ENCODE assay signal across 10 cellular contexts in the genomic region with DNA sequence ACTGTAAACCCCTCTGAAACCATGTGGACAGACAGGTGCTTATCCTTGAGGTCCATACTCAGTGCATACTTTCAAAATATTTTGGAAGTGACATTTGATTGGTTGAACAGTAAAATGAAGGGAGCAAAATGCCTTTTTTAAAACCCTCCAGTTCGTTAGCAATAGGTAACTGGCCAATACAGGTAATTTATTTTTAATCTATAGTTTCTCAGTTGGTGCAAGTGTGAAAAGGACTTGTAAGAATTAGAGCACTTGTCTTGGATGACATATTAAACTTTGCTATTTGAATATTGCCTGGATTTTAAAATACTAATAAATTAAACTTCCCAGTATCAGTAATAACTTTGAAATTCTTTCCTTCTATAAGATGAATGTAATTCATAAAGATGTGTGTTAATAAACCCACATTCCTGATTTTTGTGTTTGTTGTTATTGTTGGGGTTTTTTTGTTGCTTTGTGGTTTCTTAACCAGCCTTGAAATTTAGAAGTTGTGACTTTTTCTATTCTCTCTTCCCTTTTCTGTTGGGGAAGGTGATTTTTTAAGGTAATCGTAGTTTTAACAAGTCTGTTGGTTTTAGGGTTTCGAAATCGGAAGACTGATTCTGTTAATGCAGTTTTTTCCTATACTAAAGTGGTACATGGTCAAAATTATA.
DNase-seq lines count a peak whose midpoint lies in the region; ATAC-seq and TF ChIP-seq lines count a peak whose summit lies in the region.
"Had no signal": no experiment of that assay in that cellular context is flagged by ENCODE, and none has a peak within 500 bp of the region (broad histone marks: within the 10 kb centered on the region; RNA-seq: fewer than 3 reads in every experiment).

No MANE protein-coding gene starts in this region.

- H3K27ac Mint-ChIP-seq in mesothelial cell of epicardium, result peak overlapping the region; percentile 67
- H3K27ac Mint-ChIP-seq: activated naive CD8-positive, alpha-beta T cell treated with anti-CD3 and anti-CD28 coated beads, Interleukin-2, amount 50 U/mL, for 24 hours had no signal

- H3K27me3 Mint-ChIP-seq in mesothelial cell of epicardium (ENCODE audit: low read depth), result no peaks in the 10 kb centered on the region
- H3K27me3 Mint-ChIP-seq: activated naive CD8-positive, alpha-beta T cell treated with anti-CD3 and anti-CD28 coated beads, Interleukin-2, amount 50 U/mL, for 24 hours had no signal

- DNase-seq in mesothelial cell of epicardium (ENCODE audit: low spot score in 2 of 2, unreplicated experiment in 2 of 2), result no peak
- no peak for DNase-seq in cerebellar nuclear complex (lab: John Stamatoyannopoulos, UW)
- DNase-seq in SIG-M5 (lab: John Stamatoyannopoulos, UW), result no peak
- DNase-seq: activated CD8-positive, alpha-beta memory T cell treated with anti-CD3 and anti-CD28 coated beads, Interleukin-2, amount 50 U/mL, for 4 hours; activated naive CD8-positive, alpha-beta T cell treated with anti-CD3 and anti-CD28 coated beads, Interleukin-2, amount 50 U/mL, for 24 hours; right cardiac atrium had no signal

- H3K36me3 Mint-ChIP-seq in mesothelial cell of epicardium, result peaks cover 47% of the 10 kb centered on the region

- no peaks in the 10 kb centered on the region for H3K9me3 Mint-ChIP-seq in mesothelial cell of epicardium
- H3K9me3 Mint-ChIP-seq: activated naive CD8-positive, alpha-beta T cell treated with anti-CD3 and anti-CD28 coated beads, Interleukin-2, amount 50 U/mL, for 24 hours had no signal

- H3K4me3 Mint-ChIP-seq in mesothelial cell of epicardium, result no peak overlapping the region
- H3K4me3 Mint-ChIP-seq: activated naive CD8-positive, alpha-beta T cell treated with anti-CD3 and anti-CD28 coated beads, Interleukin-2, amount 50 U/mL, for 24 hours had no signal

- ATAC-seq in GM18909 (IDR thresholded peaks at IDR 0.05; ENCODE audit: poor library complexity, unreplicated experiment) (peak; percentile 71), GM21576 (IDR thresholded peaks at IDR 0.05; ENCODE audit: unreplicated experiment) (peak; percentile 61), HG03135 (IDR thresholded peaks at IDR 0.05; ENCODE audit: unreplicated experiment) (peak; percentile 67)
- ATAC-seq in activated CD4-positive, CD25-positive, alpha-beta regulatory T cell treated with anti-CD3 and anti-CD28 coated beads, Interleukin-2, amount 50 U/mL, for 24 hours, result no peak
- ATAC-seq: activated naive CD8-positive, alpha-beta T cell treated with anti-CD3 and anti-CD28 coated beads, Interleukin-2, amount 50 U/mL, for 24 hours; right cardiac atrium had no signal

- no peak for TF ChIP-seq CTCF in mesothelial cell of epicardium (IDR thresholded peaks at IDR 0.05; ENCODE audit: unreplicated experiment)

- no peaks in the 10 kb centered on the region for H3K4me1 Mint-ChIP-seq in mesothelial cell of epicardium

Comparison
In these comparisons a context has a peak if more than half of its experiments do, and no peak if none do; other contexts are left out.
1. ATAC-seq: peak in GM18909 (single experiment), GM21576 (single experiment) and HG03135 (single experiment); none in activated CD4-positive, CD25-positive, alpha-beta regulatory T cell treated with anti-CD3 and anti-CD28 coated beads, Interleukin-2, amount 50 U/mL, for 24 hours (0 of 2).